Comparison of ENCODE assay signal across 8 cellular contexts in genomic region chr9:34437006-34437925, GRCh38. TPM values are rescaled to one million over a fixed set of nuclear protein-coding genes. Genes with fewer than 3 reads are reported as not detected.
A peak's percentile ranks its signal among the peaks of the same experiment; 100 is the strongest.
DNase-seq lines count a peak whose midpoint lies in the region; ATAC-seq and TF ChIP-seq lines count a peak whose summit lies in the region.

No MANE protein-coding gene starts in this region.

- intact Hi-C loops in Right ventricle myocardium inferior (cut with DNase I) = loop anchor here (1.0 to 5.0 kb wide), 4 partner anchors 20 to 110 kb away; no protein-coding TSS in a partner anchor
- intact Hi-C loops in cardiac septum (cut with DNase I) = loop anchor here (1.0 to 5.0 kb wide), 3 partner anchors 63 to 155 kb away; no protein-coding TSS in a partner anchor
- intact Hi-C loops in right cardiac atrium (cut with DNase I) = loop anchor here in 3 of 4 donors (2.0 to 10.0 kb wide), 4 partner anchors 64 to 158 kb away; no protein-coding TSS in a partner anchor

- H3K27ac ChIP-seq in right cardiac atrium (ENCODE audit: low read length) = no peak overlapping the region

- H3K4me1 ChIP-seq in right cardiac atrium (ENCODE audit: control insufficient read depth, insufficient read depth, low read length) = peaks cover 6% of the 10 kb centered on the region

- TF ChIP-seq CTCF in NB4 (IDR thresholded peaks at IDR 0.05; ENCODE audit: low read depth, low read length) = peak; percentile 98

- DNase-seq in Right ventricle myocardium inferior (ENCODE audit: missing footprints) (no peak), cardiac septum (ENCODE audit: low spot score) (no peak), NB4 (ENCODE audit: low read depth) (peak; percentile 90), SKM-1 (lab: John Stamatoyannopoulos, UW; ENCODE audit: unreplicated experiment) (peak; percentile 15), amniotic stem cell (lab: John Stamatoyannopoulos, UW) (peak; percentile 14), right cardiac atrium (peak in 2 of 3 donors; percentile 20 to 66), smooth muscle cell of the brain vasculature (ENCODE audit: low read depth, low spot score) (peak; percentile 64)

- H3K4me3 ChIP-seq in NB4 (ENCODE audit: low read depth, low read length) (no peak overlapping the region), right cardiac atrium (ENCODE audit: low read length) (no peak overlapping the region)

- H3K27me3 ChIP-seq in right cardiac atrium (ENCODE audit: control insufficient read depth, insufficient read depth) = no peaks in the 10 kb centered on the region

- TF ChIP-seq POLR2A in NB4 (IDR thresholded peaks at IDR 0.05; ENCODE audit: extremely low read depth, insufficient read length) = no peak

- ATAC-seq in Right ventricle myocardium inferior = peak; percentile 73
- ATAC-seq in right cardiac atrium = peak; percentile 76 to 78
- ATAC-seq in HG03045 (IDR thresholded peaks at IDR 0.05; ENCODE audit: unreplicated experiment) = no peak

- WGBS in right cardiac atrium = 61% methylated on average over 14 of the region's 14 CpGs

- no peaks in the 10 kb centered on the region for H3K9me3 ChIP-seq in right cardiac atrium (ENCODE audit: control insufficient read depth, low read length)

RNA-seq across cellular contexts. Expression of gene FAM219A, which starts 21.1 kb away (rescaled TPM):
- total RNA-seq in Right ventricle myocardium inferior (27.2 TPM), cardiac septum (39.1 TPM), right cardiac atrium (10 to 100 TPM; 23.2 to 28.1 (median 25.5) TPM)
- polyA plus RNA-seq in right cardiac atrium = 19.8 TPM

RNA-seq across cellular contexts. Expression of gene DNAI1, which starts 21.3 kb away (rescaled TPM):
- total RNA-seq in Right ventricle myocardium inferior = not detected
- 0.30 TPM for total RNA-seq in cardiac septum
- total RNA-seq in right cardiac atrium = not detected
- 0.16 TPM for polyA plus RNA-seq in right cardiac atrium

Comparison
In these comparisons a context has a peak if more than half of its experiments do, and no peak if none do; other contexts are left out.
1. DNase-seq: peak in NB4 (single experiment), SKM-1 (single experiment), amniotic stem cell (single experiment), right cardiac atrium (2 of 3) and smooth muscle cell of the brain vasculature (single experiment); none in Right ventricle myocardium inferior (single experiment) and cardiac septum (single experiment).